ENCODE assay signal across 23 cellular contexts in genomic region chr7:120586561-120586960, GRCh38.
DNase-seq lines count a peak whose midpoint lies in the region; FAIRE-seq lines count a peak whose summit lies in the region.
"Had no signal": no experiment of that assay in that cellular context is flagged by ENCODE, and none has a peak within 500 bp of the region (broad histone marks: within the 10 kb centered on the region; RNA-seq: fewer than 3 reads in every experiment).

No MANE protein-coding gene starts in this region.

- no peaks in the 10 kb centered on the region for H3K27me3 ChIP-seq in SJCRH30
- H3K27me3 ChIP-seq: BLaER1, MG63 had no signal

- FAIRE-seq in frontal cortex (lab: Jason Lieb, UNC): peak; percentile 53

- no peaks in the 10 kb centered on the region for H3K36me3 ChIP-seq in SJCRH30
- H3K36me3 ChIP-seq: BLaER1, MG63 had no signal

- H3K27ac ChIP-seq in SJCRH30: peak overlapping the region; percentile 41
- H3K27ac ChIP-seq: BLaER1, PC-9 had no signal

- H3K4me1 ChIP-seq in SJCRH30: peaks cover 60% of the 10 kb centered on the region
- H3K4me1 ChIP-seq: BLaER1 had no signal

- no peaks in the 10 kb centered on the region for H3K9me3 ChIP-seq in SJCRH30 (replicated peaks)
- H3K9me3 ChIP-seq: BLaER1, MG63 had no signal

- no peak overlapping the region for H3K4me3 ChIP-seq in SJCRH30
- H3K4me3 ChIP-seq: BLaER1, GM23338, MG63, PC-9 had no signal

- DNase-seq in SJCRH30: no peak
- DNase-seq in frontal cortex (ENCODE audit: low spot score in 2 of 2): no peak
- DNase-seq in middle frontal gyrus (ENCODE audit: extremely low spot score, low spot score): peak; percentile 22
- peak; percentile 47 for DNase-seq in superior temporal gyrus (ENCODE audit: extremely low spot score)
- no peak for DNase-seq in stimulated activated CD4-positive, alpha-beta T cell treated with anti-CD3 and anti-CD28 coated beads, Interleukin-4, amount 100 ng/mL, for 1 hour
- DNase-seq in stimulated activated CD4-positive, alpha-beta T cell treated with anti-CD3 and anti-CD28 coated beads, Interleukin-15, amount 100 ng/mL, for 24 hours: no peak
- no peak for DNase-seq in DMS53 (lab: John Stamatoyannopoulos, UW)
- DNase-seq: CD4-positive, CD25-positive, alpha-beta regulatory T cell; H9; IMR-90; KG1; MG63; NCI-H1105 treated with DMSO at 0.1 percent for 48 hours; NCI-H146; NCI-H2029; NCI-H446 treated with DMSO at 0.1 percent for 48 hours; NCI-H526; NK-92 treated with Interleukin-12 subunit alpha and Interleukin-12 subunit beta, amount 100 ng/mL, for 24 hours; PC-9; Right ventricle myocardium superior; RPMI8226 had no signal

Comparison
In these comparisons a context has a peak if more than half of its experiments do, and no peak if none do; other contexts are left out.
1. DNase-seq: peak in middle frontal gyrus (single experiment) and superior temporal gyrus (single experiment); none in SJCRH30 (0 of 2), frontal cortex (0 of 2), stimulated activated CD4-positive, alpha-beta T cell treated with anti-CD3 and anti-CD28 coated beads, Interleukin-4, amount 100 ng/mL, for 1 hour (single experiment), stimulated activated CD4-positive, alpha-beta T cell treated with anti-CD3 and anti-CD28 coated beads, Interleukin-15, amount 100 ng/mL, for 24 hours (single experiment) and DMS53 (single experiment).